In genomic region chr14:61231810-61232209, GRCh38 we compare ENCODE assay signal across 22 cellular contexts. TPM values are rescaled to one million over a fixed set of nuclear protein-coding genes. Genes with fewer than 3 reads are reported as not detected.
"Had no signal": no experiment of that assay in that cellular context is flagged by ENCODE, and none has a peak within 500 bp of the region (broad histone marks: within the 10 kb centered on the region; RNA-seq: fewer than 3 reads in every experiment).

No MANE protein-coding gene starts in this region.

- H3K27ac ChIP-seq: breast epithelium, heart left ventricle, neutrophil, ovary, sigmoid colon, stomach, thyroid gland, upper lobe of right lung had no signal

- H3K4me3 Mint-ChIP-seq: activated T-cell treated with anti-CD3 and anti-CD28 coated beads, Interleukin-2, amount 50 U/mL, for 72 hours; natural killer cell treated with Interleukin-12 subunit alpha and Interleukin-12 subunit beta and Interleukin-15 and Interleukin-18, amount 100 ng/mL, for 72 hours; stimulated activated effector memory CD8-positive, alpha-beta T cell treated with anti-CD3 and anti-CD28 coated beads, Interleukin-12 subunit alpha, Interleukin-12 subunit beta, amount 100 ng/mL, for 72 hours had no signal

- H3K27me3 ChIP-seq: breast epithelium, ovary, sigmoid colon, stomach, thyroid gland, upper lobe of right lung had no signal

- H3K4me1 ChIP-seq: breast epithelium, upper lobe of right lung had no signal

- DNase-seq: activated CD4-positive, alpha-beta T cell treated with anti-CD3 and anti-CD28 coated beads for 4 hours; activated CD4-positive, alpha-beta T cell treated with anti-CD3 and anti-CD28 coated beads, Interleukin-2, amount 50 U/mL, for 4 hours; activated naive CD4-positive, alpha-beta T cell; activated T-cell treated with anti-CD3 and anti-CD28 coated beads for 4 hours; activated T-cell treated with anti-CD3 and anti-CD28 coated beads, Interleukin-2, amount 50 U/mL, for 72 hours; central memory CD4-positive, alpha-beta T cell; heart left ventricle; mesenchymal stem cell; ovary; sigmoid colon; small intestine; stimulated activated CD4-positive, alpha-beta T cell treated with anti-CD3 and anti-CD28 coated beads, Interleukin-4, amount 100 ng/mL, for 24 hours; stomach; thyroid gland; upper lobe of right lung had no signal

- H3K9me3 ChIP-seq: breast epithelium, heart left ventricle, neutrophil, ovary, sigmoid colon, stomach, thyroid gland, upper lobe of right lung had no signal

- H3K4me1 Mint-ChIP-seq: stimulated activated effector memory CD8-positive, alpha-beta T cell treated with anti-CD3 and anti-CD28 coated beads, Interleukin-12 subunit alpha, Interleukin-12 subunit beta, amount 100 ng/mL, for 72 hours had no signal

- H3K27ac Mint-ChIP-seq: activated naive CD4-positive, alpha-beta T cell treated with anti-CD3 and anti-CD28 coated beads, Interleukin-2, amount 50 U/mL, for 72 hours; activated T-cell treated with anti-CD3 and anti-CD28 coated beads, Interleukin-2, amount 50 U/mL, for 72 hours; natural killer cell treated with Interleukin-12 subunit alpha and Interleukin-12 subunit beta and Interleukin-15 and Interleukin-18, amount 100 ng/mL, for 72 hours; progenitor cell of endocrine pancreas had no signal

- H3K36me3 Mint-ChIP-seq: activated naive CD4-positive, alpha-beta T cell treated with anti-CD3 and anti-CD28 coated beads, Interleukin-2, amount 50 U/mL, for 72 hours; natural killer cell treated with Interleukin-12 subunit alpha and Interleukin-12 subunit beta and Interleukin-15 and Interleukin-18, amount 100 ng/mL, for 72 hours; stimulated activated effector memory CD8-positive, alpha-beta T cell treated with anti-CD3 and anti-CD28 coated beads, Interleukin-12 subunit alpha, Interleukin-12 subunit beta, amount 100 ng/mL, for 72 hours had no signal

- ATAC-seq: activated naive CD4-positive, alpha-beta T cell treated with anti-CD3 and anti-CD28 coated beads, Interleukin-2, amount 50 U/mL, for 72 hours; activated T-cell treated with anti-CD3 and anti-CD28 coated beads, Interleukin-2, amount 50 U/mL, for 72 hours; heart left ventricle; natural killer cell treated with Interleukin-12 subunit alpha and Interleukin-12 subunit beta and Interleukin-15 and Interleukin-18, amount 100 ng/mL, for 72 hours; stimulated activated effector memory CD8-positive, alpha-beta T cell treated with anti-CD3 and anti-CD28 coated beads, Interleukin-12 subunit alpha, Interleukin-12 subunit beta, amount 100 ng/mL, for 72 hours; upper lobe of right lung had no signal

- H3K9me3 Mint-ChIP-seq: activated naive CD4-positive, alpha-beta T cell treated with anti-CD3 and anti-CD28 coated beads, Interleukin-2, amount 50 U/mL, for 72 hours; activated T-cell treated with anti-CD3 and anti-CD28 coated beads, Interleukin-2, amount 50 U/mL, for 72 hours; natural killer cell treated with Interleukin-12 subunit alpha and Interleukin-12 subunit beta and Interleukin-15 and Interleukin-18, amount 100 ng/mL, for 72 hours; stimulated activated effector memory CD8-positive, alpha-beta T cell treated with anti-CD3 and anti-CD28 coated beads, Interleukin-12 subunit alpha, Interleukin-12 subunit beta, amount 100 ng/mL, for 72 hours had no signal

- H3K4me3 ChIP-seq: breast epithelium, heart left ventricle, ovary, sigmoid colon, stomach, thyroid gland, upper lobe of right lung had no signal

- H3K36me3 ChIP-seq: breast epithelium, heart left ventricle, neutrophil, ovary, sigmoid colon, stomach, thyroid gland, upper lobe of right lung had no signal

RNA-seq across cellular contexts. Expression of gene TMEM30B, which starts 49.3 kb away (rescaled TPM):
- total RNA-seq: fibroblast of villous mesenchyme had no signal
